Comparison of ENCODE assay signal across 1 cellular context in the genomic region with DNA sequence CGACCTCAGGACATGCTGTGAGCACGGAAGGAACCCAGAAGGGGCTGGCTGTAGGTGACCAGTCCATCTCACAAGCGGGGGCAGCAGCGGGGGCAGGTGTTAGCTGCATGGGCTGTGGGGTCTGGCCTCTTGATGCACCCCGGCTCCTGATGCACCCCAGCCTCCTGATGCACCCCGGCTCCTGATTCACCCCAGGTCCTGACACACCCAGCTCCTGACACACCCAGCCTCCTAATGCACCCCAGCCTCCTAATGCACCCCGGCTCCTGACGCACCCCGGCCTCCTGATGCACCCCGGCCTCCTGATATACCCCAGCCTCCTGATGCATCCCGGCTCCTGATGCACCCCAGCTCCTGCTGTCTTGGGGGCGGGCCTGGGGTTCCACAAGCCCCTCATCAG.
TF ChIP-seq lines count a peak whose summit lies in the region.

No MANE protein-coding gene starts in this region.

TF ChIP-seq in IMR-90, 13 proteins besides CTCF, POLR2A, EP300 and RAD21:
- TF ChIP-seq MXI1 (IDR thresholded peaks at IDR 0.05; ENCODE audit: borderline replicate concordance, low read depth, low read length) (no peak), CHD1 (IDR thresholded peaks at IDR 0.05; ENCODE audit: low read depth, low read length) (no peak), MAZ (IDR thresholded peaks at IDR 0.05; ENCODE audit: borderline replicate concordance, low read depth, low read length) (no peak), CEBPB (IDR thresholded peaks at IDR 0.05; ENCODE audit: low read depth, low read length) (no peak), SMC3 (IDR thresholded peaks at IDR 0.05; ENCODE audit: low read depth, low read length) (no peak), MAFK (IDR thresholded peaks at IDR 0.05; ENCODE audit: low read depth, low read length) (no peak), RFX5 (IDR thresholded peaks at IDR 0.05; ENCODE audit: low read depth, low read length) (no peak), NFE2L2 (IDR thresholded peaks at IDR 0.05; ENCODE audit: low read depth, low read length) (no peak), BHLHE40 (IDR thresholded peaks at IDR 0.05; ENCODE audit: low read depth, low read length) (no peak), RCOR1 (IDR thresholded peaks at IDR 0.05; ENCODE audit: insufficient replicate concordance, low read length) (no peak), FOS (IDR thresholded peaks at IDR 0.05; ENCODE audit: low read depth, low read length) (no peak)
- TF ChIP-seq, protein P1, sequence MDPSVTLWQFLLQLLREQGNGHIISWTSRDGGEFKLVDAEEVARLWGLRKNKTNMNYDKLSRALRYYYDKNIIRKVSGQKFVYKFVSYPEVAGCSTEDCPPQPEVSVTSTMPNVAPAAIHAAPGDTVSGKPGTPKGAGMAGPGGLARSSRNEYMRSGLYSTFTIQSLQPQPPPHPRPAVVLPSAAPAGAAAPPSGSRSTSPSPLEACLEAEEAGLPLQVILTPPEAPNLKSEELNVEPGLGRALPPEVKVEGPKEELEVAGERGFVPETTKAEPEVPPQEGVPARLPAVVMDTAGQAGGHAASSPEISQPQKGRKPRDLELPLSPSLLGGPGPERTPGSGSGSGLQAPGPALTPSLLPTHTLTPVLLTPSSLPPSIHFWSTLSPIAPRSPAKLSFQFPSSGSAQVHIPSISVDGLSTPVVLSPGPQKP (IDR thresholded peaks at IDR 0.05; ENCODE audit: borderline replicate concordance, low read depth, low read length): no peak
- TF ChIP-seq, protein P2, sequence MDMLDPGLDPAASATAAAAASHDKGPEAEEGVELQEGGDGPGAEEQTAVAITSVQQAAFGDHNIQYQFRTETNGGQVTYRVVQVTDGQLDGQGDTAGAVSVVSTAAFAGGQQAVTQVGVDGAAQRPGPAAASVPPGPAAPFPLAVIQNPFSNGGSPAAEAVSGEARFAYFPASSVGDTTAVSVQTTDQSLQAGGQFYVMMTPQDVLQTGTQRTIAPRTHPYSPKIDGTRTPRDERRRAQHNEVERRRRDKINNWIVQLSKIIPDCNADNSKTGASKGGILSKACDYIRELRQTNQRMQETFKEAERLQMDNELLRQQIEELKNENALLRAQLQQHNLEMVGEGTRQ (IDR thresholded peaks at IDR 0.05; ENCODE audit: low read depth, low read length): no peak
